In the genomic region with DNA sequence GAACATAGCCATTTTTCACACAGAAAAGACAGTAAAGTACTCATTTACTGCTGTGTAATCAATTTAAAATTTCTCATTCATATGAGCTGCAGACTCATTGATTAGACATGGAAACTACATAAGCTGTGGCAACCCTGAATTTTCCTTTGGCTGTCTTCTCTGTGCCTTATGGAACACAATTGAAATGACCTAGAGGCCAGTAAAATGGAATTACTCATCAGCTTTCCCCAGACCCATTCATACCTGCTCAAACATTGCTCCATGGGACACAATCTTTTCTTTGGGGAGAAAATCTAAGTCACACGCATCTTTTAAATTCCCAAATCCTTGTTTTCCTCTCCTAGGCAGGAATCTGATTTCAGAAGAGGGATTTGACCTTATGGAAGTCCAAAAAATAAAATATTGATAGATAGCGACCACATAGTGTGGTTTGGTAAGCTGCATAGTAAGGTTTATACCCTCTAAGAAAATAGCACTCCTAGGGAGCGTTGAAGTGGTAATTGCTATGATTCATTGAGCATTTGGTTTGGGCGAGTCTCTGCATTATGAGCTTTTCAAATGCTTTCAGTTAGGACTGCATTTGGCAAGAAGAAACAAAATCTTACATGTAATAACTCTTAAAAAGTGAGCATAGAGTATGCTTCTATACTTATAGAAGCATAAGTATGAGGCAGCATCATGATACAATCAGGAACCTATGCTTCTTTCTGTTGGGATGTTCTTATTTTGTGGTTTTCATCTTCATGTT, we compare ENCODE assay signal across 18 cellular contexts.
DNase-seq lines count a peak whose midpoint lies in the region; ATAC-seq and TF ChIP-seq lines count a peak whose summit lies in the region.
"Had no signal": no experiment of that assay in that cellular context is flagged by ENCODE, and none has a peak within 500 bp of the region (broad histone marks: within the 10 kb centered on the region; RNA-seq: fewer than 3 reads in every experiment).

No MANE protein-coding gene starts in this region.

- H3K4me1 ChIP-seq in GM23338 (ENCODE audit: insufficient read depth) = peaks cover 18% of the 10 kb centered on the region
- H3K4me1 ChIP-seq in foreskin keratinocyte = peaks cover 9% of the 10 kb centered on the region
- no peaks in the 10 kb centered on the region for H3K4me1 ChIP-seq in uterus
- no peaks in the 10 kb centered on the region for H3K4me1 ChIP-seq in transverse colon
- H3K4me1 ChIP-seq: Peyer's patch had no signal

- ATAC-seq in GM23338 = no peak
- ATAC-seq in foreskin keratinocyte = no peak
- ATAC-seq: Right ventricle myocardium inferior had no signal

- no peaks in the 10 kb centered on the region for H3K79me2 ChIP-seq in GM23338 (replicated peaks; ENCODE audit: insufficient read depth)

- WGBS in transverse colon (ENCODE audit: low coverage in 1 of 2), 2 donors = 83 to 90% methylated on average over 2 to 4 of the region's 4 CpGs

- H3K9me3 ChIP-seq in uterus = no peaks in the 10 kb centered on the region
- H3K9me3 ChIP-seq in transverse colon = no peaks in the 10 kb centered on the region
- H3K9me3 ChIP-seq: Peyer's patch had no signal

- H3K27ac ChIP-seq in GM23338 (ENCODE audit: low read depth) (no peak overlapping the region), foreskin keratinocyte (no peak overlapping the region), uterus (no peak overlapping the region), transverse colon (no peak overlapping the region)
- H3K27ac ChIP-seq: C4-2B, KMS-11, Peyer's patch had no signal

- no peak overlapping the region for H3K4me3 ChIP-seq in GM23338
- H3K4me3 ChIP-seq in uterus = no peak overlapping the region
- no peak overlapping the region for H3K4me3 ChIP-seq in transverse colon
- H3K4me3 ChIP-seq: Peyer's patch had no signal

- no peaks in the 10 kb centered on the region; the same call in 1 of the 2 replicates for H3K9me2 ChIP-seq in GM23338 (ENCODE audit: insufficient read depth)

- H3K4me3 Mint-ChIP-seq in GM23338 = no peak overlapping the region
- peak overlapping the region; percentile 7 for H3K4me3 Mint-ChIP-seq in type B pancreatic cell
- H3K4me3 Mint-ChIP-seq: H9 had no signal

- H3K9me3 Mint-ChIP-seq in GM23338 (no peaks in the 10 kb centered on the region), type B pancreatic cell (peaks cover 10% of the 10 kb centered on the region)
- H3K9me3 Mint-ChIP-seq: H9 had no signal

- H3K36me3 ChIP-seq in GM23338 (ENCODE audit: insufficient read depth) (no peaks in the 10 kb centered on the region), uterus (no peaks in the 10 kb centered on the region), transverse colon (no peaks in the 10 kb centered on the region)
- H3K36me3 ChIP-seq: Peyer's patch had no signal

- DNase-seq in GM23338 (ENCODE audit: low spot score) (no peak), RPMI7951 (ENCODE audit: low read depth) (peak; percentile 13), foreskin keratinocyte (peak; percentile 61 to 84), type B pancreatic cell (ENCODE audit: extremely low spot score, unreplicated experiment) (no peak), uterus (no peak), transverse colon (no peak), T-helper 1 cell (no peak)
- DNase-seq: AML-193, H9, NCI-H1105, NCI-H2081, NCI-H2171 treated with DMSO at 0.1 percent for 48 hours, NCI-H446, NCI-H69, Peyer's patch had no signal

- H3K36me3 Mint-ChIP-seq in GM23338 (ENCODE audit: low read depth) (no peaks in the 10 kb centered on the region), type B pancreatic cell (no peaks in the 10 kb centered on the region)

- TF ChIP-seq POLR2A in uterus (IDR thresholded peaks at IDR 0.05) = no peak
- no peak for TF ChIP-seq POLR2A in transverse colon (IDR thresholded peaks at IDR 0.05)

- intact Hi-C loops in uterus (cut with DNase I; ENCODE audit: low total_unique reads) (no loop called here), transverse colon (cut with DNase I; ENCODE audit: low total_unique reads) (no loop called here)

- H4K20me1 ChIP-seq in GM23338 (replicated peaks; ENCODE audit: insufficient read depth) = no peaks in the 10 kb centered on the region

- H3K4me1 Mint-ChIP-seq in GM23338 = peaks cover 33% of the 10 kb centered on the region
- peaks cover 18% of the 10 kb centered on the region for H3K4me1 Mint-ChIP-seq in type B pancreatic cell (ENCODE audit: unreplicated experiment)

- no peak for TF ChIP-seq EP300 in transverse colon (IDR thresholded peaks at IDR 0.05; ENCODE audit: low read depth)

- H3K27ac Mint-ChIP-seq in GM23338 = no peak overlapping the region
- peak overlapping the region; percentile 51 for H3K27ac Mint-ChIP-seq in type B pancreatic cell

- no peak for TF ChIP-seq CTCF in GM23338 (conservative IDR thresholded peaks at IDR 0.05; ENCODE audit: low read depth in 2 of 2)
- TF ChIP-seq CTCF in foreskin keratinocyte (conservative IDR thresholded peaks at IDR 0.05) = no peak
- TF ChIP-seq CTCF in type B pancreatic cell (conservative IDR thresholded peaks at IDR 0.05) = no peak
- TF ChIP-seq CTCF in uterus (IDR thresholded peaks at IDR 0.05) = no peak
- TF ChIP-seq CTCF in transverse colon (IDR thresholded peaks at IDR 0.05) = no peak

- in situ Hi-C loops in transverse colon (cut with MboI; ENCODE audit: low pct_ligation_motif_present in 1 of 4, low pct_unique_long_range_greater_than_20kb in 1 of 4, low sequenced_read_pairs in 3 of 4) = loop anchor here in 1 of 4 donors (25.0 kb wide), 1 partner anchor 1101 kb away; no protein-coding TSS in a partner anchor

- H3F3A ChIP-seq in GM23338 (replicated peaks; ENCODE audit: low read depth) = no peaks in the 10 kb centered on the region

- H3K27me3 Mint-ChIP-seq in GM23338 (ENCODE audit: insufficient read depth, low read depth, poor library complexity) (no peaks in the 10 kb centered on the region), type B pancreatic cell (no peaks in the 10 kb centered on the region)

- peak overlapping the region; percentile 16; the same call in 1 of the 2 replicates for H2AFZ ChIP-seq in GM23338

- no peaks in the 10 kb centered on the region for H3K27me3 ChIP-seq in GM23338 (ENCODE audit: insufficient read depth)
- no peaks in the 10 kb centered on the region for H3K27me3 ChIP-seq in foreskin keratinocyte
- H3K27me3 ChIP-seq in uterus = no peaks in the 10 kb centered on the region
- no peaks in the 10 kb centered on the region for H3K27me3 ChIP-seq in transverse colon
- H3K27me3 ChIP-seq: Peyer's patch had no signal

- no peak overlapping the region for H3K4me2 ChIP-seq in GM23338
- H3K4me2 ChIP-seq: KMS-11 had no signal

TF ChIP-seq in GM23338, 12 proteins besides CTCF, POLR2A, EP300 and RAD21 (continues in another document):
- TF ChIP-seq ZNF462 (CRISPR knock-in tag; IDR thresholded peaks at IDR 0.05) = no peak
- no peak for TF ChIP-seq NANOG (IDR thresholded peaks at IDR 0.05; ENCODE audit: borderline replicate concordance)
- no peak for TF ChIP-seq ZNF114 (CRISPR knock-in tag; IDR thresholded peaks at IDR 0.05)

Comparison
In these comparisons a context has a peak if more than half of its experiments do, and no peak if none do; other contexts are left out.
1. DNase-seq: peak in RPMI7951 (single experiment) and foreskin keratinocyte (2 of 2); none in GM23338 (single experiment), type B pancreatic cell (single experiment), uterus (0 of 2), transverse colon (single experiment) and T-helper 1 cell (0 of 5).